In the genomic region with DNA sequence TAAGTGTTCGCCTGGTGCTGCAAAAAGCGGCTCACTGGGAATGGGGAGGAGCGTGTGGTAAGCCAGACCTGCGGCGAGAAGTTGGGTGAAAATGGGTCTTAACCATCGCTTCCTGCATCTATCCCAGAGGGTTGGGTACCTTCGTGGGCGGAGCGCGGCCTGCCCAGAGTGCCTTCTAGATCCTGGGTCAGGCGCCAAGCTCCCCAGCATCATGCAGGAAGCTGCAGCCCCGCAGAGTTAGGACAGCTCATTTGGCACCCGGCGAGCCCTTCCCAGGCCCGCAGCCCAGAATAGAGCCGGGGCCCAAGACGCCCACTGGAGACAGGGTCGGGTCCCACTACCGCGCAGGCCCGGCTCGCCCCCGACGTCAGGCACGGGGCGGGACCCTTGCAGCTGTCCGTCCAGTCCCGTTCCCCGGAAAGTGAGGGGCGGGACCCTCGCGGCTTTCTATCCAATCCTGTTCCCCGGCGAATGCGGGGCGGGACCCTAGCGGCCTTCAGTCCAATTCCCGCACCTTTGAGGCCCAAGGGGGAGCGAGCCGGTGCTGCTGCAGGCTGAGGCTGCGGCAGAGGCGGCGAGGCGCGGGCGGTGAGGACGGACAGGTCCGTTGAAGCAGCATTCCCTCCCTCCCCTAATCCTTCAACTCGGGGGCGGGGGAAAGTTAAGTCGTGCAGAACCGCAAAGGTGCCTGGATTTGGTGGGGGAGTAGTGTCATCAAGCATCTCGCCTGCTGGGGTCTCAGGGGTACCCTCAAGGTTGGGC, we compare ENCODE assay signal across 1 cellular context.
TF ChIP-seq lines count a peak whose summit lies in the region.

A gene with protein sequence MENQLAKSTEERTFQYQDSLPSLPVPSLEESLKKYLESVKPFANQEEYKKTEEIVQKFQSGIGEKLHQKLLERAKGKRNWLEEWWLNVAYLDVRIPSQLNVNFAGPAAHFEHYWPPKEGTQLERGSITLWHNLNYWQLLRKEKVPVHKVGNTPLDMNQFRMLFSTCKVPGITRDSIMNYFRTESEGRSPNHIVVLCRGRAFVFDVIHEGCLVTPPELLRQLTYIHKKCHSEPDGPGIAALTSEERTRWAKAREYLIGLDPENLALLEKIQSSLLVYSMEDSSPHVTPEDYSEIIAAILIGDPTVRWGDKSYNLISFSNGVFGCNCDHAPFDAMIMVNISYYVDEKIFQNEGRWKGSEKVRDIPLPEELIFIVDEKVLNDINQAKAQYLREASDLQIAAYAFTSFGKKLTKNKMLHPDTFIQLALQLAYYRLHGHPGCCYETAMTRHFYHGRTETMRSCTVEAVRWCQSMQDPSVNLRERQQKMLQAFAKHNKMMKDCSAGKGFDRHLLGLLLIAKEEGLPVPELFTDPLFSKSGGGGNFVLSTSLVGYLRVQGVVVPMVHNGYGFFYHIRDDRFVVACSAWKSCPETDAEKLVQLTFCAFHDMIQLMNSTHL (plus strand): TSS at position 499 of the 762 bp plus-strand sequence. CDS start 3,405 bp downstream, outside the sequence.

TF ChIP-seq in K562, 482 proteins besides CTCF, POLR2A, EP300 and RAD21 (continued from another document and continues in another):
- TF ChIP-seq, protein P1, sequence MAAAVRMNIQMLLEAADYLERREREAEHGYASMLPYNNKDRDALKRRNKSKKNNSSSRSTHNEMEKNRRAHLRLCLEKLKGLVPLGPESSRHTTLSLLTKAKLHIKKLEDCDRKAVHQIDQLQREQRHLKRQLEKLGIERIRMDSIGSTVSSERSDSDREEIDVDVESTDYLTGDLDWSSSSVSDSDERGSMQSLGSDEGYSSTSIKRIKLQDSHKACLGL (CRISPR knock-in tag; IDR thresholded peaks at IDR 0.05; ENCODE audit: borderline replicate concordance, poor library complexity, severe bottlenecking), result no peak
- TF ChIP-seq, protein P2, sequence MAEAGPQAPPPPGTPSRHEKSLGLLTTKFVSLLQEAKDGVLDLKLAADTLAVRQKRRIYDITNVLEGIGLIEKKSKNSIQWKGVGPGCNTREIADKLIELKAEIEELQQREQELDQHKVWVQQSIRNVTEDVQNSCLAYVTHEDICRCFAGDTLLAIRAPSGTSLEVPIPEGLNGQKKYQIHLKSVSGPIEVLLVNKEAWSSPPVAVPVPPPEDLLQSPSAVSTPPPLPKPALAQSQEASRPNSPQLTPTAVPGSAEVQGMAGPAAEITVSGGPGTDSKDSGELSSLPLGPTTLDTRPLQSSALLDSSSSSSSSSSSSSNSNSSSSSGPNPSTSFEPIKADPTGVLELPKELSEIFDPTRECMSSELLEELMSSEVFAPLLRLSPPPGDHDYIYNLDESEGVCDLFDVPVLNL (CRISPR knock-in tag; IDR thresholded peaks at IDR 0.05; ENCODE audit: low read depth), result no peak
- TF ChIP-seq ZNF79 (CRISPR knock-in tag; IDR thresholded peaks at IDR 0.05; ENCODE audit: low read depth) (no peak), PHF8 (IDR thresholded peaks at IDR 0.05; ENCODE audit: borderline replicate concordance, low read length) (peak; percentile 55), ZBTB17 (CRISPR knock-in tag; IDR thresholded peaks at IDR 0.05) (0 out of 2 replicates have a peak, but pooled peaks have one; percentile 17), PRPF4 (IDR thresholded peaks at IDR 0.05; ENCODE audit: insufficient read depth, low read depth, low read length, poor library complexity, severe bottlenecking) (no peak), NCOA1 (IDR thresholded peaks at IDR 0.05; ENCODE audit: low read depth) (no peak), NCOA2 (IDR thresholded peaks at IDR 0.05; ENCODE audit: partially characterized antibody in 2 of 2) (no peak), ZNF507 (tag; conservative IDR thresholded peaks at IDR 0.05) (no peak), SMARCB1 (IDR thresholded peaks at IDR 0.05; ENCODE audit: insufficient read length, low read depth) (no peak), BRD4 (IDR thresholded peaks at IDR 0.05) (no peak), SMARCC2 (IDR thresholded peaks at IDR 0.05; ENCODE audit: low read depth) (no peak), TCF3 (CRISPR knock-in tag; IDR thresholded peaks at IDR 0.05) (no peak), JUN (IDR thresholded peaks at IDR 0.05; ENCODE audit: borderline replicate concordance, low read depth, low read length) (no peak), JUN (CRISPR knock-in tag; IDR thresholded peaks at IDR 0.05; ENCODE audit: borderline replicate concordance) (no peak), IFI16 (CRISPR knock-in tag; IDR thresholded peaks at IDR 0.05) (no peak), MTA3 (IDR thresholded peaks at IDR 0.05; ENCODE audit: borderline replicate concordance) (0 out of 2 replicates have a peak, but pooled peaks have one; percentile 74), ZNF121 (CRISPR knock-in tag; conservative IDR thresholded peaks at IDR 0.05) (no peak), ZNF717 (CRISPR knock-in tag; IDR thresholded peaks at IDR 0.05) (no peak), ZNF584 (CRISPR knock-in tag; IDR thresholded peaks at IDR 0.05; ENCODE audit: low read depth) (0 out of 2 replicates have a peak, but pooled peaks have one; percentile 32), SOX6 (IDR thresholded peaks at IDR 0.05) (no peak), KLF13 (tag; IDR thresholded peaks at IDR 0.05; ENCODE audit: borderline replicate concordance, low read depth) (no peak), RNF2 (IDR thresholded peaks at IDR 0.05) (peak; percentile 57; the same call in 1 of the 2 replicates), PTRF (tag; IDR thresholded peaks at IDR 0.05) (no peak), FOXJ3 (CRISPR knock-in tag; IDR thresholded peaks at IDR 0.05) (no peak), SLC30A9 (CRISPR knock-in tag; IDR thresholded peaks at IDR 0.05) (no peak), MYBL2 (IDR thresholded peaks at IDR 0.05; ENCODE audit: low read depth) (no peak), MYBL2 (CRISPR knock-in tag; IDR thresholded peaks at IDR 0.05; ENCODE audit: borderline replicate concordance) (no peak), KDM5B (IDR thresholded peaks at IDR 0.05; ENCODE audit: insufficient replicate concordance, low read depth, low read length) (peak; percentile 13), SAFB (IDR thresholded peaks at IDR 0.05; ENCODE audit: borderline replicate concordance, low read depth, low read length) (peak; percentile 86), IRF2 (CRISPR knock-in tag; IDR thresholded peaks at IDR 0.05) (no peak), ELF4 (CRISPR knock-in tag; IDR thresholded peaks at IDR 0.05) (no peak), OTX1 (CRISPR knock-in tag; IDR thresholded peaks at IDR 0.05) (no peak), HNRNPLL (IDR thresholded peaks at IDR 0.05; ENCODE audit: low read depth, low read length, poor library complexity, severe bottlenecking) (peak; percentile 65), SIN3B (IDR thresholded peaks at IDR 0.05; ENCODE audit: low read depth) (no peak), ARHGAP35 (IDR thresholded peaks at IDR 0.05; ENCODE audit: partially characterized antibody) (no peak)
- TF ChIP-seq, protein P3, sequence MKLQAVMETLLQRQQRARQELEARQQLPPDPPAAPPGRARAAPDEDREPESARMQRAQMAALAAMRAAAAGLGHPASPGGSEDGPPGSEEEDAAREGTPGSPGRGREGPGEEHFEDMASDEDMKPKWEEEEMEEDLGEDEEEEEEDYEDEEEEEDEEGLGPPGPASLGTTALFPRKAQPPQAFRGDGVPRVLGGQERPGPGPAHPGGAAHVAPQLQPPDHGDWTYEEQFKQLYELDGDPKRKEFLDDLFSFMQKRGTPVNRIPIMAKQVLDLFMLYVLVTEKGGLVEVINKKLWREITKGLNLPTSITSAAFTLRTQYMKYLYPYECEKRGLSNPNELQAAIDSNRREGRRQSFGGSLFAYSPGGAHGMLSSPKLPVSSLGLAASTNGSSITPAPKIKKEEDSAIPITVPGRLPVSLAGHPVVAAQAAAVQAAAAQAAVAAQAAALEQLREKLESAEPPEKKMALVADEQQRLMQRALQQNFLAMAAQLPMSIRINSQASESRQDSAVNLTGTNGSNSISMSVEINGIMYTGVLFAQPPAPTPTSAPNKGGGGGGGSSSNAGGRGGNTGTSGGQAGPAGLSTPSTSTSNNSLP (IDR thresholded peaks at IDR 0.05; ENCODE audit: borderline replicate concordance, low read depth, low read length), result no peak
- TF ChIP-seq, protein P4, sequence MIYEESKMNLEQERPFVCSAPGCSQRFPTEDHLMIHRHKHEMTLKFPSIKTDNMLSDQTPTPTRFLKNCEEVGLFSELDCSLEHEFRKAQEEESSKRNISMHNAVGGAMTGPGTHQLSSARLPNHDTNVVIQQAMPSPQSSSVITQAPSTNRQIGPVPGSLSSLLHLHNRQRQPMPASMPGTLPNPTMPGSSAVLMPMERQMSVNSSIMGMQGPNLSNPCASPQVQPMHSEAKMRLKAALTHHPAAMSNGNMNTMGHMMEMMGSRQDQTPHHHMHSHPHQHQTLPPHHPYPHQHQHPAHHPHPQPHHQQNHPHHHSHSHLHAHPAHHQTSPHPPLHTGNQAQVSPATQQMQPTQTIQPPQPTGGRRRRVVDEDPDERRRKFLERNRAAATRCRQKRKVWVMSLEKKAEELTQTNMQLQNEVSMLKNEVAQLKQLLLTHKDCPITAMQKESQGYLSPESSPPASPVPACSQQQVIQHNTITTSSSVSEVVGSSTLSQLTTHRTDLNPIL (CRISPR knock-in tag; IDR thresholded peaks at IDR 0.05), result no peak
- TF ChIP-seq, protein P5, sequence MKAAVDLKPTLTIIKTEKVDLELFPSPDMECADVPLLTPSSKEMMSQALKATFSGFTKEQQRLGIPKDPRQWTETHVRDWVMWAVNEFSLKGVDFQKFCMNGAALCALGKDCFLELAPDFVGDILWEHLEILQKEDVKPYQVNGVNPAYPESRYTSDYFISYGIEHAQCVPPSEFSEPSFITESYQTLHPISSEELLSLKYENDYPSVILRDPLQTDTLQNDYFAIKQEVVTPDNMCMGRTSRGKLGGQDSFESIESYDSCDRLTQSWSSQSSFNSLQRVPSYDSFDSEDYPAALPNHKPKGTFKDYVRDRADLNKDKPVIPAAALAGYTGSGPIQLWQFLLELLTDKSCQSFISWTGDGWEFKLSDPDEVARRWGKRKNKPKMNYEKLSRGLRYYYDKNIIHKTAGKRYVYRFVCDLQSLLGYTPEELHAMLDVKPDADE (conservative IDR thresholded peaks at IDR 0.05; ENCODE audit: control insufficient read depth, low read depth, low read length), result no peak
- TF ChIP-seq, protein P6, sequence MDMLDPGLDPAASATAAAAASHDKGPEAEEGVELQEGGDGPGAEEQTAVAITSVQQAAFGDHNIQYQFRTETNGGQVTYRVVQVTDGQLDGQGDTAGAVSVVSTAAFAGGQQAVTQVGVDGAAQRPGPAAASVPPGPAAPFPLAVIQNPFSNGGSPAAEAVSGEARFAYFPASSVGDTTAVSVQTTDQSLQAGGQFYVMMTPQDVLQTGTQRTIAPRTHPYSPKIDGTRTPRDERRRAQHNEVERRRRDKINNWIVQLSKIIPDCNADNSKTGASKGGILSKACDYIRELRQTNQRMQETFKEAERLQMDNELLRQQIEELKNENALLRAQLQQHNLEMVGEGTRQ (CRISPR knock-in tag; IDR thresholded peaks at IDR 0.05), result no peak; the same call in 1 of the 2 replicates
- TF ChIP-seq, protein P7, sequence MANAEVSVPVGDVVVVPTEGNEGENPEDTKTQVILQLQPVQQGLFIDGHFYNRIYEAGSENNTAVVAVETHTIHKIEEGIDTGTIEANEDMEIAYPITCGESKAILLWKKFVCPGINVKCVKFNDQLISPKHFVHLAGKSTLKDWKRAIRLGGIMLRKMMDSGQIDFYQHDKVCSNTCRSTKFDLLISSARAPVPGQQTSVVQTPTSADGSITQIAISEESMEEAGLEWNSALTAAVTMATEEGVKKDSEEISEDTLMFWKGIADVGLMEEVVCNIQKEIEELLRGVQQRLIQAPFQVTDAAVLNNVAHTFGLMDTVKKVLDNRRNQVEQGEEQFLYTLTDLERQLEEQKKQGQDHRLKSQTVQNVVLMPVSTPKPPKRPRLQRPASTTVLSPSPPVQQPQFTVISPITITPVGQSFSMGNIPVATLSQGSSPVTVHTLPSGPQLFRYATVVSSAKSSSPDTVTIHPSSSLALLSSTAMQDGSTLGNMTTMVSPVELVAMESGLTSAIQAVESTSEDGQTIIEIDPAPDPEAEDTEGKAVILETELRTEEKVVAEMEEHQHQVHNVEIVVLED (CRISPR knock-in tag; IDR thresholded peaks at IDR 0.05), result no peak
- TF ChIP-seq, protein P8, sequence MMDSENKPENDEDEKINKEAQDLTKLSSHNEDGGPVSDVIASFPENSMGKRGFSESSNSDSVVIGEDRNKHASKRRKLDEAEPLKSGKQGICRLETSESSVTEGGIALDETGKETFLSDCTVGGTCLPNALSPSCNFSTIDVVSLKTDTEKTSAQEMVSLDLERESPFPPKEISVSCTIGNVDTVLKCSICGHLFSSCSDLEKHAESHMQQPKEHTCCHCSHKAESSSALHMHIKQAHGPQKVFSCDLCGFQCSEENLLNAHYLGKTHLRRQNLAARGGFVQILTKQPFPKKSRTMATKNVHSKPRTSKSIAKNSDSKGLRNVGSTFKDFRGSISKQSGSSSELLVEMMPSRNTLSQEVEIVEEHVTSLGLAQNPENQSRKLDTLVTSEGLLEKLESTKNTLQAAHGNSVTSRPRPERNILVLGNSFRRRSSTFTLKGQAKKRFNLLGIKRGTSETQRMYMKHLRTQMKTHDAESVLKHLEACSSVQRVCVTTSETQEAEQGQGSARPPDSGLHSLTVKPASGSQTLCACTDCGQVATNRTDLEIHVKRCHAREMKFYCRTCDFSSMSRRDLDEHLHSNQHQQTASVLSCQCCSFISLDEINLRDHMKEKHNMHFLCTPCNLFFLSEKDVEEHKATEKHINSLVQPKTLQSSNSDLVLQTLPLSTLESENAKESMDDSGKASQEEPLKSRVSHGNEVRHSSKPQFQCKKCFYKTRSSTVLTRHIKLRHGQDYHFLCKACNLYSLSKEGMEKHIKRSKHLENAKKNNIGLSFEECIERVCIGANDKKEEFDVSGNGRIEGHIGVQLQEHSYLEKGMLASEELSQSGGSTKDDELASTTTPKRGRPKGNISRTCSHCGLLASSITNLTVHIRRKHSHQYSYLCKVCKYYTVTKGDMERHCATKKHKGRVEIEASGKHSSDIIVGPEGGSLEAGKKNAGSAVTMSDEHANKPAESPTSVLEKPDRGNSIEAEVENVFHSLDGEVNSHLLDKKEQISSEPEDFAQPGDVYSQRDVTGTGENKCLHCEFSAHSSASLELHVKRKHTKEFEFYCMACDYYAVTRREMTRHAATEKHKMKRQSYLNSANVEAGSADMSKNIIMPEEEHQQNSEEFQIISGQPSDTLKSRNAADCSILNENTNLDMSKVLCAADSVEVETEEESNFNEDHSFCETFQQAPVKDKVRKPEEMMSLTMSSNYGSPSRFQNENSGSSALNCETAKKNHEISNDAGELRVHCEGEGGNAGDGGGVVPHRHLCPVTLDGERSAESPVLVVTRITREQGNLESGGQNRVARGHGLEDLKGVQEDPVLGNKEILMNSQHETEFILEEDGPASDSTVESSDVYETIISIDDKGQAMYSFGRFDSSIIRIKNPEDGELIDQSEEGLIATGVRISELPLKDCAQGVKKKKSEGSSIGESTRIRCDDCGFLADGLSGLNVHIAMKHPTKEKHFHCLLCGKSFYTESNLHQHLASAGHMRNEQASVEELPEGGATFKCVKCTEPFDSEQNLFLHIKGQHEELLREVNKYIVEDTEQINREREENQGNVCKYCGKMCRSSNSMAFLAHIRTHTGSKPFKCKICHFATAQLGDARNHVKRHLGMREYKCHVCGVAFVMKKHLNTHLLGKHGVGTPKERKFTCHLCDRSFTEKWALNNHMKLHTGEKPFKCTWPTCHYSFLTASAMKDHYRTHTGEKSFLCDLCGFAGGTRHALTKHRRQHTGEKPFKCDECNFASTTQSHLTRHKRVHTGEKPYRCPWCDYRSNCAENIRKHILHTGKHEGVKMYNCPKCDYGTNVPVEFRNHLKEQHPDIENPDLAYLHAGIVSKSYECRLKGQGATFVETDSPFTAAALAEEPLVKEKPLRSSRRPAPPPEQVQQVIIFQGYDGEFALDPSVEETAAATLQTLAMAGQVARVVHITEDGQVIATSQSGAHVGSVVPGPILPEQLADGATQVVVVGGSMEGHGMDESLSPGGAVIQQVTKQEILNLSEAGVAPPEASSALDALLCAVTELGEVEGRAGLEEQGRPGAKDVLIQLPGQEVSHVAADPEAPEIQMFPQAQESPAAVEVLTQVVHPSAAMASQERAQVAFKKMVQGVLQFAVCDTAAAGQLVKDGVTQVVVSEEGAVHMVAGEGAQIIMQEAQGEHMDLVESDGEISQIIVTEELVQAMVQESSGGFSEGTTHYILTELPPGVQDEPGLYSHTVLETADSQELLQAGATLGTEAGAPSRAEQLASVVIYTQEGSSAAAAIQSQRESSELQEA (IDR thresholded peaks at IDR 0.05; ENCODE audit: low read depth), result no peak
